ENCODE assay signal across 20 cellular contexts in the genomic region with DNA sequence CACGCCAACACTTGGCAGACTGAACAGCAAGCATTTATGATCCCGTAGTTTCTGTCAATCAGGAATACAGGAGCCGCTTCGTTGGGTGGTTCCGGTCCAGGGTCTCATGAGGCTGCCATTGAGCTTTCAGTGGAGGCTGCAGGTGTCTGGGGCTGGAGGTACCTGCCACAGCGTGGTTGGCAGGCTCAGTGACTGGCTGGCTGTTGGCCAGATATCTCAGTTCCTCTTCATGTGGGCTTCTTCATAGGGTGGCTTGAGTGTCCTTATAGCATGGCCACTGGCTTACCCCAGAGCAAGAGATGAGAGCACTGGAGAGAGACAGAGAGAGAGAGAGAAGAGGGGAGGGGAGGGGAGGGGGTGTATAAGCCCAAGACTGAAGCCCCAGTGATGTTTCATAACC. TPM values are rescaled to one million over a fixed set of nuclear protein-coding genes. Genes with fewer than 3 reads are reported as not detected.
DNase-seq lines count a peak whose midpoint lies in the region; ATAC-seq and FAIRE-seq lines count a peak whose summit lies in the region.
"Had no signal": no experiment of that assay in that cellular context is flagged by ENCODE, and none has a peak within 500 bp of the region (broad histone marks: within the 10 kb centered on the region; RNA-seq: fewer than 3 reads in every experiment).

No MANE protein-coding gene starts in this region.

- peaks cover 0 to 2% of the 10 kb centered on the region in 2 donors for H3K9me3 ChIP-seq in neuronal stem cell (replicated peaks in 1 of 2; ENCODE audit: control insufficient read depth in 2 of 2, insufficient read depth in 1 of 2, low read depth in 1 of 2, low read length in 2 of 2)
- H3K9me3 ChIP-seq: A549 had no signal

- no peak overlapping the region for H2BK120ac ChIP-seq in neuronal stem cell (ENCODE audit: low read depth, low read length)

- H3K27ac Mint-ChIP-seq in activated CD4-positive, alpha-beta T cell treated with anti-CD3 and anti-CD28 coated beads for 36 hours = peak overlapping the region; percentile 73
- H3K27ac Mint-ChIP-seq in activated T-helper 17 cell treated with anti-CD3 and anti-CD28 coated beads, Interleukin-2, amount 50 U/mL, for 72 hours = peak overlapping the region; percentile 49
- H3K27ac Mint-ChIP-seq: brain; dendritic cell treated with granulocyte-macrophage colony-stimulating factor and Interleukin-4, amounts not matched to agents 40 ng/mL and 50 ng/mL, for 4 days had no signal

- CTCF ChIA-PET in activated CD4-positive, alpha-beta T cell treated with anti-CD3 and anti-CD28 coated beads for 36 hours (lab: Charles Lee) = interaction anchor here (0.7 to 1.6 kb wide), 5 partner anchors 18 to 41 kb away, joined by 3 to 5 read pairs (median 3); no protein-coding TSS in a partner anchor

- no peak for FAIRE-seq in RCC 7860 (lab: Jason Lieb, UNC)
- FAIRE-seq: A549, HTR-8/SVneo had no signal

- no peak overlapping the region for H4K91ac ChIP-seq in neuronal stem cell (ENCODE audit: low read depth, low read length, poor library complexity)

- no peak overlapping the region for H3K9ac ChIP-seq in neuronal stem cell (ENCODE audit: low read depth, low read length, poor library complexity)

- no CpG with 5 or more reads among the region's 6 CpGs for WGBS in neuronal stem cell (ENCODE audit: extremely low coverage in 2 of 2, insufficient read length in 2 of 2, insufficient replicate concordance in 1 of 2), 2 donors

- POLR2A ChIA-PET in activated CD4-positive, alpha-beta T cell treated with anti-CD3 and anti-CD28 coated beads for 36 hours (lab: Charles Lee) = interaction anchor here (0.6 to 0.8 kb wide), 2 partner anchors 27 to 574 kb away, joined by 3 read pairs; no protein-coding TSS in a partner anchor

- peaks cover 1% of the 10 kb centered on the region for H3K9me3 Mint-ChIP-seq in activated CD4-positive, alpha-beta T cell treated with anti-CD3 and anti-CD28 coated beads for 36 hours (ENCODE audit: low read depth)
- no peaks in the 10 kb centered on the region for H3K9me3 Mint-ChIP-seq in activated T-helper 17 cell treated with anti-CD3 and anti-CD28 coated beads, Interleukin-2, amount 50 U/mL, for 72 hours
- H3K9me3 Mint-ChIP-seq: dendritic cell treated with granulocyte-macrophage colony-stimulating factor and Interleukin-4, amounts not matched to agents 40 ng/mL and 50 ng/mL, for 4 days; neural crest cell had no signal

- ATAC-seq in activated CD4-positive, alpha-beta T cell treated with anti-CD3 and anti-CD28 coated beads for 36 hours = no peak
- ATAC-seq in HG02678 (IDR thresholded peaks at IDR 0.05; ENCODE audit: unreplicated experiment) = peak; percentile 55
- ATAC-seq in activated T-helper 17 cell treated with anti-CD3 and anti-CD28 coated beads, Interleukin-2, amount 50 U/mL, for 72 hours (replicated peaks) = no peak
- ATAC-seq: esophagus mucosa, Panc1 had no signal

- no peaks in the 10 kb centered on the region for H3K4me1 ChIP-seq in neuronal stem cell (ENCODE audit: control insufficient read depth in 2 of 2, insufficient read depth in 1 of 2, low read depth in 1 of 2, low read length in 2 of 2)
- H3K4me1 ChIP-seq: A549 had no signal

- peak overlapping the region; percentile 69 for H3K18ac ChIP-seq in neuronal stem cell (ENCODE audit: low read length)

- no peak overlapping the region for H3K14ac ChIP-seq in neuronal stem cell (ENCODE audit: low read length)

- H2BK15ac ChIP-seq in neuronal stem cell (ENCODE audit: low read length) = no peak overlapping the region

- no peak overlapping the region for H2BK12ac ChIP-seq in neuronal stem cell (ENCODE audit: low read length)

- H3K79me1 ChIP-seq in neuronal stem cell (ENCODE audit: low read depth, low read length) = no peaks in the 10 kb centered on the region

- H3K27ac ChIP-seq in neuronal stem cell (replicated peaks; ENCODE audit: low read length) = no peak overlapping the region
- H3K27ac ChIP-seq: A549 had no signal

- H2BK5ac ChIP-seq in neuronal stem cell (ENCODE audit: low read length) = no peak overlapping the region

- H3K27me3 Mint-ChIP-seq in activated CD4-positive, alpha-beta T cell treated with anti-CD3 and anti-CD28 coated beads for 36 hours = no peaks in the 10 kb centered on the region
- no peaks in the 10 kb centered on the region for H3K27me3 Mint-ChIP-seq in activated T-helper 17 cell treated with anti-CD3 and anti-CD28 coated beads, Interleukin-2, amount 50 U/mL, for 72 hours
- H3K27me3 Mint-ChIP-seq: dendritic cell treated with granulocyte-macrophage colony-stimulating factor and Interleukin-4, amounts not matched to agents 40 ng/mL and 50 ng/mL, for 4 days had no signal

- H4K8ac ChIP-seq in neuronal stem cell (ENCODE audit: low read depth, low read length) = peak overlapping the region; percentile 26

- DNase-seq in activated CD4-positive, alpha-beta T cell treated with anti-CD3 and anti-CD28 coated beads for 36 hours = no peak
- no peak for DNase-seq in activated CD4-positive, alpha-beta T cell treated with anti-CD3 and anti-CD28 coated beads, Interleukin-2, amount 50 U/mL, for 1 hour
- DNase-seq in neuronal stem cell (ENCODE audit: low spot score) (no peak), NCI-H1092 (lab: John Stamatoyannopoulos, UW) (no peak), RCC 7860 (ENCODE audit: low spot score) (no peak), C1 segment of cervical spinal cord (lab: John Stamatoyannopoulos, UW) (no peak)
- DNase-seq: activated gamma-delta T cell, GF-D8, glutamatergic neuron, NCI-H1930, NCI-H526 had no signal

- H3K4ac ChIP-seq in neuronal stem cell (ENCODE audit: low read length) = no peak overlapping the region

- H3K27me3 ChIP-seq in neuronal stem cell (ENCODE audit: control insufficient read depth in 3 of 3, insufficient read depth in 3 of 3, low read depth in 1 of 3, low read length in 3 of 3) = peaks cover 0 to 2% (median 0%) of the 10 kb centered on the region in 3 experiments

- H3K36me3 Mint-ChIP-seq in activated CD4-positive, alpha-beta T cell treated with anti-CD3 and anti-CD28 coated beads for 36 hours (ENCODE audit: low read depth) = peaks cover 40% of the 10 kb centered on the region
- H3K36me3 Mint-ChIP-seq in activated T-helper 17 cell treated with anti-CD3 and anti-CD28 coated beads, Interleukin-2, amount 50 U/mL, for 72 hours (ENCODE audit: low read depth) = peaks cover 57% of the 10 kb centered on the region
- H3K36me3 Mint-ChIP-seq: brain had no signal

- no peak overlapping the region for H2AK5ac ChIP-seq in neuronal stem cell (ENCODE audit: low read depth, low read length)

- H3K36me3 ChIP-seq in neuronal stem cell (replicated peaks in 1 of 2; ENCODE audit: control insufficient read depth in 2 of 2, insufficient read depth in 2 of 2, low read length in 2 of 2) = no peaks in the 10 kb centered on the region

- no peak overlapping the region for H2AFZ ChIP-seq in neuronal stem cell (ENCODE audit: low read length)

- no peak overlapping the region for H3K4me3 ChIP-seq in neuronal stem cell (ENCODE audit: low read length in 2 of 2)
- H3K4me3 ChIP-seq: A549 had no signal

- H3K4me3 Mint-ChIP-seq in activated CD4-positive, alpha-beta T cell treated with anti-CD3 and anti-CD28 coated beads for 36 hours = no peak overlapping the region
- no peak overlapping the region for H3K4me3 Mint-ChIP-seq in activated T-helper 17 cell treated with anti-CD3 and anti-CD28 coated beads, Interleukin-2, amount 50 U/mL, for 72 hours
- H3K4me3 Mint-ChIP-seq: brain; dendritic cell treated with granulocyte-macrophage colony-stimulating factor and Interleukin-4, amounts not matched to agents 40 ng/mL and 50 ng/mL, for 4 days; neural crest cell had no signal

- no peak overlapping the region for H3K4me2 ChIP-seq in neuronal stem cell (ENCODE audit: insufficient read depth, low read length, poor library complexity, severe bottlenecking)
- H3K4me2 ChIP-seq: A549 had no signal

- no peak overlapping the region for H3K23ac ChIP-seq in neuronal stem cell (ENCODE audit: low read depth, low read length, poor library complexity)

- peaks cover 61% of the 10 kb centered on the region for H3K4me1 Mint-ChIP-seq in activated CD4-positive, alpha-beta T cell treated with anti-CD3 and anti-CD28 coated beads for 36 hours
- peaks cover 33% of the 10 kb centered on the region for H3K4me1 Mint-ChIP-seq in activated T-helper 17 cell treated with anti-CD3 and anti-CD28 coated beads, Interleukin-2, amount 50 U/mL, for 72 hours
- H3K4me1 Mint-ChIP-seq: brain, neural crest cell had no signal

- intact Hi-C loops in activated CD4-positive, alpha-beta T cell treated with anti-CD3 and anti-CD28 coated beads for 36 hours (cut with DNase I, micrococcal nuclease) = no loop called here

RNA-seq across cellular contexts. Expression of a gene that starts 29.3 kb away (rescaled TPM):
- 100 to 1,000 TPM in 1 of 2 experiments, 10 to 100 TPM in 1; 96.4 to 114 TPM for total RNA-seq in activated CD4-positive, alpha-beta T cell treated with anti-CD3 and anti-CD28 coated beads for 36 hours
- 100 to 1,000 TPM; 114 to 120 TPM for total RNA-seq in activated T-helper 17 cell treated with anti-CD3 and anti-CD28 coated beads, Interleukin-2, amount 50 U/mL, for 72 hours
- 5.9 TPM for polyA plus RNA-seq in neuronal stem cell (2013, experiment 1 of 2)
- polyA plus RNA-seq in neuronal stem cell (2013, experiment 2 of 2) = 6.2 TPM
